1 cellular context compared by ENCODE assay signal in the genomic region with DNA sequence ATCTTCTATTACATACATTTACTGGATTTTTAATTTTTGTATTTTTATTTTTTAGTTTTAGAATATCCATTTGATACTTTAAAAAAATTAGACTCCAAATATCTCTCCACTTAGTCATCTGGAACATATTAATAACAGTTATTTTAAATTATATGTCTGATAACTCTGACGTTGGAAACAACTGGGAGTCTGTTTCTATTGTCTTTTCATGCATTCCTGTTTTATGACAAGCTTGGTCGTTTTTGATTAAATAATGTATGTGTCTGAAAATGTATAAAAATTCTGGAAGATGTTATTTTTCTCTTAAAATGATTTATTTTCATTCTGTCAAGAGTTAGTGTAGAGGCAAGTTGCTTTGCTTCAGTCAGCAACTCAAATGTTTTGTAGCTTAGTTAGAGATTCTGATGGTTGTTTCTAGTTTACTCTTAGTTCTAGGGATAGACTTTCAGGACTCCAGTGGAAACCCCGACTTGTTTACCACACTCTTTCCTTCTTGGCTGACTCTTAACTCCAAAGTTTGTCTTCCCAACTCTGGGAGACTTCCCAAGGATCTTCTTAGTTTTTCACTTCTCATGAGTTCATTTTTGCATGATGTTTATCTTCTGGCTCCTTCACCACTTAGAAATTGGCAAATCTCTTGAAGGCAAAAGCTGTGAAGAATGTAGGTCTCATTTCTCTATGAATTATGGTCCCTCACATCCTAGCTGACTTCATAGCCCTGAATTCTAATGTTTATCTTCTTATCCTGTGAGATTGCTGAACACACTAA.
TF ChIP-seq lines count a peak whose summit lies in the region.

No MANE protein-coding gene starts in this region.

TF ChIP-seq in HCT116, 20 proteins besides CTCF, POLR2A, EP300 and RAD21 (continued from another document):
- TF ChIP-seq, protein P1, sequence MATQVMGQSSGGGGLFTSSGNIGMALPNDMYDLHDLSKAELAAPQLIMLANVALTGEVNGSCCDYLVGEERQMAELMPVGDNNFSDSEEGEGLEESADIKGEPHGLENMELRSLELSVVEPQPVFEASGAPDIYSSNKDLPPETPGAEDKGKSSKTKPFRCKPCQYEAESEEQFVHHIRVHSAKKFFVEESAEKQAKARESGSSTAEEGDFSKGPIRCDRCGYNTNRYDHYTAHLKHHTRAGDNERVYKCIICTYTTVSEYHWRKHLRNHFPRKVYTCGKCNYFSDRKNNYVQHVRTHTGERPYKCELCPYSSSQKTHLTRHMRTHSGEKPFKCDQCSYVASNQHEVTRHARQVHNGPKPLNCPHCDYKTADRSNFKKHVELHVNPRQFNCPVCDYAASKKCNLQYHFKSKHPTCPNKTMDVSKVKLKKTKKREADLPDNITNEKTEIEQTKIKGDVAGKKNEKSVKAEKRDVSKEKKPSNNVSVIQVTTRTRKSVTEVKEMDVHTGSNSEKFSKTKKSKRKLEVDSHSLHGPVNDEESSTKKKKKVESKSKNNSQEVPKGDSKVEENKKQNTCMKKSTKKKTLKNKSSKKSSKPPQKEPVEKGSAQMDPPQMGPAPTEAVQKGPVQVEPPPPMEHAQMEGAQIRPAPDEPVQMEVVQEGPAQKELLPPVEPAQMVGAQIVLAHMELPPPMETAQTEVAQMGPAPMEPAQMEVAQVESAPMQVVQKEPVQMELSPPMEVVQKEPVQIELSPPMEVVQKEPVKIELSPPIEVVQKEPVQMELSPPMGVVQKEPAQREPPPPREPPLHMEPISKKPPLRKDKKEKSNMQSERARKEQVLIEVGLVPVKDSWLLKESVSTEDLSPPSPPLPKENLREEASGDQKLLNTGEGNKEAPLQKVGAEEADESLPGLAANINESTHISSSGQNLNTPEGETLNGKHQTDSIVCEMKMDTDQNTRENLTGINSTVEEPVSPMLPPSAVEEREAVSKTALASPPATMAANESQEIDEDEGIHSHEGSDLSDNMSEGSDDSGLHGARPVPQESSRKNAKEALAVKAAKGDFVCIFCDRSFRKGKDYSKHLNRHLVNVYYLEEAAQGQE (IDR thresholded peaks at IDR 0.05; ENCODE audit: low read depth), result no peak
- TF ChIP-seq ZBTB33 (IDR thresholded peaks at IDR 0.05; ENCODE audit: extremely low read depth, insufficient replicate concordance, low read length) (no peak), CEBPB (IDR thresholded peaks at IDR 0.05; ENCODE audit: low read depth) (no peak), ELF1 (IDR thresholded peaks at IDR 0.05; ENCODE audit: borderline replicate concordance, low read depth) (no peak), EGR1 (IDR thresholded peaks at IDR 0.05; ENCODE audit: low read depth) (no peak)
TF ChIP-seq in HCT116: peak in this region for 0.
